Comparison of ENCODE assay signal across 1 cellular context in genomic region chr17:75516255-75516618, GRCh38.
TF ChIP-seq lines count a peak whose summit lies in the region.

TSEN54 (plus strand) TSS chr17:75516528; CDS start chr17:75516561, 33 bp downstream.

TF ChIP-seq in HCT116, 20 proteins besides CTCF, POLR2A, EP300 and RAD21 (continued from another document):
- TF ChIP-seq CEBPB (IDR thresholded peaks at IDR 0.05; ENCODE audit: low read depth), result no peak
- no peak; the same call in 1 of the 2 replicates for TF ChIP-seq SRF (IDR thresholded peaks at IDR 0.05; ENCODE audit: low read depth)
- TF ChIP-seq POLR2AphosphoS5 (IDR thresholded peaks at IDR 0.05; ENCODE audit: low read depth, low read length), result peak; percentile 71
- TF ChIP-seq ELF1 (IDR thresholded peaks at IDR 0.05; ENCODE audit: borderline replicate concordance, low read depth), result no peak; the same call in 1 of the 2 replicates
- TF ChIP-seq EZH2 (IDR thresholded peaks at IDR 0.05), result no peak
- TF ChIP-seq, protein P1, sequence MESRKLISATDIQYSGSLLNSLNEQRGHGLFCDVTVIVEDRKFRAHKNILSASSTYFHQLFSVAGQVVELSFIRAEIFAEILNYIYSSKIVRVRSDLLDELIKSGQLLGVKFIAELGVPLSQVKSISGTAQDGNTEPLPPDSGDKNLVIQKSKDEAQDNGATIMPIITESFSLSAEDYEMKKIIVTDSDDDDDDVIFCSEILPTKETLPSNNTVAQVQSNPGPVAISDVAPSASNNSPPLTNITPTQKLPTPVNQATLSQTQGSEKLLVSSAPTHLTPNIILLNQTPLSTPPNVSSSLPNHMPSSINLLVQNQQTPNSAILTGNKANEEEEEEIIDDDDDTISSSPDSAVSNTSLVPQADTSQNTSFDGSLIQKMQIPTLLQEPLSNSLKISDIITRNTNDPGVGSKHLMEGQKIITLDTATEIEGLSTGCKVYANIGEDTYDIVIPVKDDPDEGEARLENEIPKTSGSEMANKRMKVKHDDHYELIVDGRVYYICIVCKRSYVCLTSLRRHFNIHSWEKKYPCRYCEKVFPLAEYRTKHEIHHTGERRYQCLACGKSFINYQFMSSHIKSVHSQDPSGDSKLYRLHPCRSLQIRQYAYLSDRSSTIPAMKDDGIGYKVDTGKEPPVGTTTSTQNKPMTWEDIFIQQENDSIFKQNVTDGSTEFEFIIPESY (IDR thresholded peaks at IDR 0.05; ENCODE audit: extremely low read depth, insufficient replicate concordance, low read length), result peak; percentile 76
- TF ChIP-seq SP1 (IDR thresholded peaks at IDR 0.05; ENCODE audit: low read depth), result peak; percentile 97
- no peak for TF ChIP-seq TCF7L2 (IDR thresholded peaks at IDR 0.05; ENCODE audit: borderline replicate concordance, extremely low read depth, insufficient read depth, insufficient read length)
